1 cellular context compared by ENCODE assay signal in genomic region chr22:37831472-37831871, GRCh38.
TF ChIP-seq lines count a peak whose summit lies in the region.

No MANE protein-coding gene starts in this region.

TF ChIP-seq in K562, 482 proteins besides CTCF, POLR2A, EP300 and RAD21:
- TF ChIP-seq RBFOX2 (IDR thresholded peaks at IDR 0.05; ENCODE audit: low read depth, low read length) = peak; percentile 31
- no peak for TF ChIP-seq MYNN (IDR thresholded peaks at IDR 0.05)
- TF ChIP-seq MYNN (CRISPR knock-in tag; IDR thresholded peaks at IDR 0.05) = no peak
- TF ChIP-seq BRF2 (IDR thresholded peaks at IDR 0.05; ENCODE audit: borderline replicate concordance, insufficient read depth, insufficient read length) = no peak
- peak; percentile 57; the same call in 1 of the 2 replicates for TF ChIP-seq POLR2G (IDR thresholded peaks at IDR 0.05; ENCODE audit: low read depth, low read length)
- TF ChIP-seq CBFA2T3 (IDR thresholded peaks at IDR 0.05) = no peak
- no peak for TF ChIP-seq ZNF79 (CRISPR knock-in tag; IDR thresholded peaks at IDR 0.05; ENCODE audit: low read depth)
- no peak for TF ChIP-seq NFIC (IDR thresholded peaks at IDR 0.05)
